Comparison of ENCODE assay signal across 8 cellular contexts in genomic region chr15:56919708-56920637, GRCh38. TPM values are rescaled to one million over a fixed set of nuclear protein-coding genes. Genes with fewer than 3 reads are reported as not detected.
DNase-seq lines count a peak whose midpoint lies in the region; ATAC-seq, FAIRE-seq and TF ChIP-seq lines count a peak whose summit lies in the region.

No MANE protein-coding gene starts in this region.

- FAIRE-seq in small intestine (lab: Jason Lieb, UNC), result no peak

- H3K4me3 ChIP-seq in SJCRH30 (peak overlapping the region; percentile 83), body of pancreas (peak overlapping the region; percentile 89 to 90), small intestine (ENCODE audit: low read depth in 1 of 2, low read length in 2 of 2) (peak overlapping the region; percentile 90 to 95)

- no peak for TF ChIP-seq POLR2A in body of pancreas (IDR thresholded peaks at IDR 0.05)

- peaks cover 46% of the 10 kb centered on the region for H3K36me3 ChIP-seq in SJCRH30
- H3K36me3 ChIP-seq in body of pancreas (replicated peaks in 1 of 2; ENCODE audit: insufficient read depth in 1 of 2, low read depth in 2 of 2), result no peaks in the 10 kb centered on the region
- H3K36me3 ChIP-seq in small intestine (ENCODE audit: control insufficient read depth in 2 of 2, insufficient read depth in 2 of 2, low read length in 2 of 2), result no peaks in the 10 kb centered on the region

- peak; percentile 3 for DNase-seq in stimulated activated CD4-positive, alpha-beta T cell treated with anti-CD3 and anti-CD28 coated beads, Interleukin-12 subunit alpha, Interleukin-12 subunit beta, amount 100 ng/mL, for 4 hours
- DNase-seq in stimulated activated CD4-positive, alpha-beta T cell treated with anti-CD3 and anti-CD28 coated beads, Interleukin-15, amount 100 ng/mL, for 24 hours, result no peak
- DNase-seq in SJCRH30, result peak; percentile 66 to 73
- DNase-seq in body of pancreas, result peak; percentile 11 to 31 (median 26)
- DNase-seq in iris pigment epithelial cell (ENCODE audit: low read depth), result peak; percentile 62
- no peak for DNase-seq in small intestine

- WGBS in body of pancreas, 2 donors, result 2 to 5% methylated on average over 17 to 30 of the region's 30 CpGs
- 2 to 4% (median 2%) methylated on average over 20 to 30 of the region's 30 CpGs for WGBS in small intestine, 3 donors

- H3K9me3 ChIP-seq in SJCRH30 (replicated peaks), result no peaks in the 10 kb centered on the region
- no peaks in the 10 kb centered on the region for H3K9me3 ChIP-seq in body of pancreas
- H3K9me3 ChIP-seq in small intestine (ENCODE audit: control insufficient read depth, low read depth), result no peaks in the 10 kb centered on the region

- intact Hi-C loops in body of pancreas (cut with DNase I), result no loop called here

- peaks cover 6% of the 10 kb centered on the region; the same call in 1 of the 2 replicates for H3K4me1 ChIP-seq in SJCRH30
- H3K4me1 ChIP-seq in body of pancreas, result peaks cover 36% of the 10 kb centered on the region
- peaks cover 3 to 6% of the 10 kb centered on the region in 2 donors for H3K4me1 ChIP-seq in small intestine (ENCODE audit: control insufficient read depth in 2 of 2, insufficient read depth in 1 of 2, low read depth in 1 of 2, low read length in 1 of 2)

- H3K27ac ChIP-seq in SJCRH30 (peak overlapping the region; percentile 75), body of pancreas (peak overlapping the region; percentile 86 to 97 (median 93)), small intestine (ENCODE audit: low read depth in 1 of 2, low read length in 1 of 2) (peak overlapping the region; percentile 94 to 96)

- ATAC-seq in HG03196 (IDR thresholded peaks at IDR 0.05; ENCODE audit: unreplicated experiment) (peak; percentile 13), body of pancreas (no peak), HG02981 (IDR thresholded peaks at IDR 0.05; ENCODE audit: unreplicated experiment) (no peak)

- no peak for TF ChIP-seq CTCF in body of pancreas (IDR thresholded peaks at IDR 0.05)

- H3K27me3 ChIP-seq in SJCRH30, result no peaks in the 10 kb centered on the region
- no peaks in the 10 kb centered on the region for H3K27me3 ChIP-seq in body of pancreas
- H3K27me3 ChIP-seq in small intestine (ENCODE audit: control insufficient read depth in 2 of 2, insufficient read depth in 2 of 2, low read length in 2 of 2), result no peaks in the 10 kb centered on the region

RNA-seq across cellular contexts. Expression of gene TCF12, which starts 1.5 kb away (rescaled TPM):
- 162 and 173 TPM in 2 replicates for total RNA-seq in SJCRH30 (2014; rRNA removed; shearing (Covaris generic))
- 10 to 100 TPM; 27.2 to 49.4 TPM for total RNA-seq in body of pancreas
- polyA plus RNA-seq in small intestine, result 10 to 100 TPM; 15.4 to 20.9 (median 16.1) TPM

Comparison
In these comparisons a context has a peak if more than half of its experiments do, and no peak if none do; other contexts are left out.
1. DNase-seq: peak in stimulated activated CD4-positive, alpha-beta T cell treated with anti-CD3 and anti-CD28 coated beads, Interleukin-12 subunit alpha, Interleukin-12 subunit beta, amount 100 ng/mL, for 4 hours (single experiment), SJCRH30 (2 of 2), body of pancreas (4 of 4) and iris pigment epithelial cell (single experiment); none in stimulated activated CD4-positive, alpha-beta T cell treated with anti-CD3 and anti-CD28 coated beads, Interleukin-15, amount 100 ng/mL, for 24 hours (single experiment) and small intestine (single experiment).
2. Peak in every context shown above with its lines, with median percentiles within 50 percentile points of each other: H3K27ac ChIP-seq and H3K4me3 ChIP-seq.